In the genomic region with DNA sequence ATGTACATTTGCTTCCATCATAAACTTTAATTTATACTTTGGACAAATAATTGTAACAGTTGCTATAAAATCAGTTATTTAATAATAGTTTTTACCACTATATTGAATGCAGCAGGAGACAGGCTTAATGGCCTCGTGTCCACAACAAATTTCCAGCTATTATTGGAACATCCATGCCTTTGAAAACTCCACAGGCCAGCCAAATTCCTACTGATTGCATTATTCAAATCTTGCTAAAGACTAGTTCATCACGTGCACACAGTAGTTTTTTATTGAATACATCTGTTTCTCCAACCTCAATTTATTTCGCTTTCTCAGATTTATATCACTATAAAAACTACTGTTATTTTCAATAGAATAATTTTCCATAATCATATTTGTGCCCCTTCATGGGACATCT, we compare ENCODE assay signal across 24 cellular contexts.
"Had no signal": no experiment of that assay in that cellular context is flagged by ENCODE, and none has a peak within 500 bp of the region (broad histone marks: within the 10 kb centered on the region; RNA-seq: fewer than 3 reads in every experiment).

No MANE protein-coding gene starts in this region.

- H3K4me3 ChIP-seq: Peyer's patch, SJSA1 had no signal

- H3K4me1 ChIP-seq: Peyer's patch, SJSA1 had no signal

- H3K9me3 ChIP-seq: Peyer's patch, SJSA1 had no signal

- H3K36me3 ChIP-seq: Peyer's patch, SJSA1, WERI-Rb-1 had no signal

- ATAC-seq: activated CD8-positive, alpha-beta T cell treated with anti-CD3 and anti-CD28 coated beads for 36 hours; activated naive CD4-positive, alpha-beta T cell treated with anti-CD3 and anti-CD28 coated beads, Interleukin-2, amount 50 U/mL, for 72 hours had no signal

- DNase-seq: activated CD4-positive, alpha-beta T cell treated with anti-CD3 and anti-CD28 coated beads, Interleukin-2, amount 10 ng/mL, durations not matched to agents 24 days and 14 days; activated CD4-positive, alpha-beta T cell treated with anti-CD3 and anti-CD28 coated beads, Interleukin-2, amount 50 U/mL, for 4 hours; activated CD4-positive, CD25-positive, alpha-beta regulatory T cell; activated CD8-positive, alpha-beta T cell treated with anti-CD3 and anti-CD28 coated beads for 36 hours; activated gamma-delta T cell treated with Interleukin-2 at 50 U/mL for 16 hours; activated naive CD4-positive, alpha-beta T cell treated with anti-CD3 and anti-CD28 coated beads for 36 hours; activated T-cell treated with anti-CD3 and anti-CD28 coated beads, Interleukin-2, amount 50 U/mL, for 24 hours; cerebellar nuclear complex; Karpas-422; KBM-7; NCI-H1105; NCI-H1417 treated with DMSO at 0.1 percent for 48 hours; NCI-H187 treated with DMSO at 0.1 percent for 48 hours; NCI-H2081 treated with DMSO at 0.1 percent for 48 hours; NCI-H226; NCI-H446 treated with DMSO at 0.1 percent for 48 hours; NCI-H524; Peyer's patch; RPMI8226; SHP77 treated with DMSO at 0.1 percent for 48 hours; T1000; WERI-Rb-1 had no signal

- H3K27me3 ChIP-seq: Peyer's patch had no signal

- H3K27ac ChIP-seq: Peyer's patch, SJSA1, WERI-Rb-1 had no signal
